Comparison of ENCODE assay signal across 16 cellular contexts in genomic region chr2:127558911-127559310, GRCh38. TPM values are rescaled to one million over a fixed set of nuclear protein-coding genes. Genes with fewer than 3 reads are reported as not detected.
DNase-seq lines count a peak whose midpoint lies in the region; ATAC-seq and TF ChIP-seq lines count a peak whose summit lies in the region.
"Had no signal": no experiment of that assay in that cellular context is flagged by ENCODE, and none has a peak within 500 bp of the region (broad histone marks: within the 10 kb centered on the region; RNA-seq: fewer than 3 reads in every experiment).

No MANE protein-coding gene starts in this region.

- no peaks in the 10 kb centered on the region for H3K36me3 ChIP-seq in GM23338 (ENCODE audit: insufficient read depth)
- H3K36me3 ChIP-seq in stomach = no peaks in the 10 kb centered on the region
- H3K36me3 ChIP-seq: HAP-1 had no signal

- H4K20me1 ChIP-seq in GM23338 (replicated peaks; ENCODE audit: insufficient read depth) = no peaks in the 10 kb centered on the region

- ATAC-seq in GM23338 (peak; percentile 63), GM19035 (IDR thresholded peaks at IDR 0.05; ENCODE audit: unreplicated experiment) (no peak)
- ATAC-seq in stimulated activated naive B cell treated with anti-CD40 and anti-IgM and Interleukin-4, amounts not matched to agents 10 μg/mL and 1 μg/mL and 100 μg/mL, for 72 hours (replicated peaks) = no peak
- ATAC-seq: CD8-positive, alpha-beta T cell had no signal

- H3K27me3 Mint-ChIP-seq in GM23338 (ENCODE audit: insufficient read depth, low read depth, poor library complexity) = peaks cover 1% of the 10 kb centered on the region
- peaks cover 0 to 20% of the 10 kb centered on the region in 2 donors for H3K27me3 Mint-ChIP-seq in stimulated activated naive B cell treated with anti-CD40 and anti-IgM and Interleukin-4, amounts not matched to agents 10 μg/mL and 1 μg/mL and 100 μg/mL, for 72 hours

- no peak overlapping the region for H3K27ac Mint-ChIP-seq in GM23338
- no peak overlapping the region for H3K27ac Mint-ChIP-seq in stimulated activated naive B cell treated with anti-CD40 and anti-IgM and Interleukin-4, amounts not matched to agents 10 μg/mL and 1 μg/mL and 100 μg/mL, for 72 hours
- H3K27ac Mint-ChIP-seq: CD14-positive monocyte; CD8-positive, alpha-beta T cell had no signal

- H2AFZ ChIP-seq in GM23338 = peak overlapping the region; percentile 43; the same call in 1 of the 2 replicates

- H3K36me3 Mint-ChIP-seq in GM23338 (ENCODE audit: low read depth) = no peaks in the 10 kb centered on the region
- H3K36me3 Mint-ChIP-seq in stimulated activated naive B cell treated with anti-CD40 and anti-IgM and Interleukin-4, amounts not matched to agents 10 μg/mL and 1 μg/mL and 100 μg/mL, for 72 hours = peaks cover 4 to 14% of the 10 kb centered on the region in 2 donors
- H3K36me3 Mint-ChIP-seq: CD14-positive monocyte; CD8-positive, alpha-beta T cell had no signal

- peak; percentile 41 for DNase-seq in activated CD8-positive, alpha-beta memory T cell treated with anti-CD3 and anti-CD28 coated beads for 24 hours
- no peak for DNase-seq in activated CD8-positive, alpha-beta memory T cell treated with anti-CD3 and anti-CD28 coated beads, Interleukin-2, amount 50 U/mL, for 4 hours
- DNase-seq in GM23338 (ENCODE audit: low spot score) (no peak), mesenteric fat pad (ENCODE audit: low spot score) (peak; percentile 71), stomach (peak; percentile 13), DMS153 (lab: John Stamatoyannopoulos, UW) (no peak)
- DNase-seq in stimulated activated naive B cell treated with anti-CD40 and anti-IgM and Interleukin-4, amounts not matched to agents 10 μg/mL and 1 μg/mL and 100 μg/mL, for 72 hours = no peak
- DNase-seq: CD8-positive, alpha-beta T cell; COR-L47; DND-41; GDM1 had no signal

- peaks cover 5% of the 10 kb centered on the region for H3K4me1 Mint-ChIP-seq in GM23338
- peaks cover 12 to 13% of the 10 kb centered on the region in 2 donors for H3K4me1 Mint-ChIP-seq in stimulated activated naive B cell treated with anti-CD40 and anti-IgM and Interleukin-4, amounts not matched to agents 10 μg/mL and 1 μg/mL and 100 μg/mL, for 72 hours

- H3K4me3 ChIP-seq in GM23338 (no peak overlapping the region), stomach (no peak overlapping the region)
- H3K4me3 ChIP-seq: HAP-1 had no signal

- H3K9me2 ChIP-seq in GM23338 (ENCODE audit: insufficient read depth) = 0 out of 2 replicates have a peak, but pooled peaks cover 3% of the 10 kb centered on the region

- TF ChIP-seq CTCF in GM23338 (conservative IDR thresholded peaks at IDR 0.05; ENCODE audit: low read depth in 2 of 2) (no peak), stomach (IDR thresholded peaks at IDR 0.05) (no peak)

- no peak overlapping the region for H3K4me3 Mint-ChIP-seq in GM23338
- H3K4me3 Mint-ChIP-seq in stimulated activated naive B cell treated with anti-CD40 and anti-IgM and Interleukin-4, amounts not matched to agents 10 μg/mL and 1 μg/mL and 100 μg/mL, for 72 hours = no peak overlapping the region
- H3K4me3 Mint-ChIP-seq: CD14-positive monocyte; CD8-positive, alpha-beta T cell had no signal

- TF ChIP-seq EP300 in stomach (IDR thresholded peaks at IDR 0.05) = no peak

- WGBS in stomach, 5 donors = 75 to 85% (median 80%) methylated on average over 8 of the region's 8 CpGs

- 0 out of 2 replicates have a peak, but pooled peaks cover 3% of the 10 kb centered on the region for H3K4me1 ChIP-seq in GM23338 (ENCODE audit: insufficient read depth)
- no peaks in the 10 kb centered on the region for H3K4me1 ChIP-seq in stomach
- H3K4me1 ChIP-seq: HAP-1 had no signal

- H3K4me2 ChIP-seq in GM23338 = no peak overlapping the region

- H3K27me3 ChIP-seq in GM23338 (ENCODE audit: insufficient read depth) = no peaks in the 10 kb centered on the region
- peaks cover 0 to 5% (median 4%) of the 10 kb centered on the region in 3 donors for H3K27me3 ChIP-seq in stomach

- H3K27ac ChIP-seq in GM23338 (ENCODE audit: low read depth) (no peak overlapping the region), stomach (no peak overlapping the region)
- H3K27ac ChIP-seq: 22Rv1 had no signal

- peaks cover 0 to 15% (median 8%) of the 10 kb centered on the region in 4 donors for H3K9me3 ChIP-seq in stomach

- no peak for TF ChIP-seq POLR2A in stomach (IDR thresholded peaks at IDR 0.05)

- intact Hi-C loops in stomach (cut with DNase I; ENCODE audit: low total_unique reads) = no loop called here

- no peaks in the 10 kb centered on the region; the same call in 2 of the 3 replicates for H3K9me3 Mint-ChIP-seq in GM23338
- H3K9me3 Mint-ChIP-seq in stimulated activated naive B cell treated with anti-CD40 and anti-IgM and Interleukin-4, amounts not matched to agents 10 μg/mL and 1 μg/mL and 100 μg/mL, for 72 hours = peaks cover 7 to 21% of the 10 kb centered on the region in 2 donors

- no peaks in the 10 kb centered on the region for H3F3A ChIP-seq in GM23338 (replicated peaks; ENCODE audit: low read depth)

- no peaks in the 10 kb centered on the region for H3K79me2 ChIP-seq in GM23338 (replicated peaks; ENCODE audit: insufficient read depth)

TF ChIP-seq in GM23338, 12 proteins besides CTCF, POLR2A, EP300 and RAD21:
- TF ChIP-seq ZNF114 (CRISPR knock-in tag; IDR thresholded peaks at IDR 0.05) (no peak), ZNF331 (CRISPR knock-in tag; IDR thresholded peaks at IDR 0.05; ENCODE audit: low read depth) (no peak)

RNA-seq across cellular contexts. Expression of gene MYO7B, which starts 23.4 kb away (rescaled TPM):
- not detected in 2 replicates for total RNA-seq in GM23338 (2014; rRNA removed; shearing (Covaris generic))
- not detected in 2 replicates for polyA plus RNA-seq in GM23338 (2016; fragmentation: Nextera tagmentation; extraction: Ambion mirVana)
- 2.1 TPM for total RNA-seq in mesenteric fat pad
- 100 to 1,000 TPM in 1 of 5 donors, 1 to 10 TPM in 1, under 1 TPM in 1, not detected in 2; under 0.01 to 155 (median 2.8) TPM for total RNA-seq in stomach
- polyA plus RNA-seq in stomach = under 1 TPM; 0.31 to 0.50 (median 0.46) TPM
- total RNA-seq: H1 had no signal
- polyA plus RNA-seq: H1 had no signal

RNA-seq across cellular contexts. Expression of gene IWS1, which starts 32.6 kb away (rescaled TPM):
- 56.0 and 82.8 TPM in 2 replicates for total RNA-seq in GM23338 (2014; rRNA removed; shearing (Covaris generic))
- 84.4 and 97.2 TPM in 2 replicates for polyA plus RNA-seq in GM23338 (2016; fragmentation: Nextera tagmentation; extraction: Ambion mirVana)
- total RNA-seq in mesenteric fat pad = 39.1 TPM
- total RNA-seq in stomach = 100 to 1,000 TPM in 2 of 5 donors, 10 to 100 TPM in 3; 27.4 to 145 (median 92.2) TPM
- 10 to 100 TPM; 18.7 to 20.7 (median 20.6) TPM for polyA plus RNA-seq in stomach

Comparison
In these comparisons a context has a peak if more than half of its experiments do, and no peak if none do; other contexts are left out.
1. DNase-seq: peak in activated CD8-positive, alpha-beta memory T cell treated with anti-CD3 and anti-CD28 coated beads for 24 hours (single experiment), mesenteric fat pad (single experiment) and stomach (single experiment); none in activated CD8-positive, alpha-beta memory T cell treated with anti-CD3 and anti-CD28 coated beads, Interleukin-2, amount 50 U/mL, for 4 hours (single experiment), GM23338 (single experiment), DMS153 (single experiment) and stimulated activated naive B cell treated with anti-CD40 and anti-IgM and Interleukin-4, amounts not matched to agents 10 μg/mL and 1 μg/mL and 100 μg/mL, for 72 hours (single experiment).